2 cellular contexts compared by ENCODE assay signal in the genomic region with DNA sequence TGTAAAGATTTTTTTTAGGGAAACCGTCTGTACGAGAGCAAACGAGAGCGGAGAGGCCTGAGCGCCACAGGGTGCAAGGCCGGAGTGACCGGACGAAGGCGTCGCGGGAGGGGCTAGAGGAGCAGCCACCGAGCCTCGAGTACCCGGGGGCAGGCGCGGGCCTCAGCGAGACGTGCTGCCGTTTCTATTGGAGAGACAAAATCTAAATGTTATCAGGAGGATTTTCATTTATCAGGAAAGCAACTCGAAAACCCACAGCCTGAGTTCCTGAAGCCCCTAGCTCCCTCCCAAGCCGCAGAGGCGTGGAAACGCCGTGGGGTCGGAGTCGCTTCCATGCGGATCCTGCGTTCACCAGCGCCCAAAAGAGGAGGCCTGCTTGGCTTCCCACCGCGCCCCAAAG.
TF ChIP-seq lines count a peak whose summit lies in the region.

No MANE protein-coding gene starts in this region.

TF ChIP-seq in GM23338, 12 proteins besides CTCF, POLR2A, EP300 and RAD21 (continued from another document):
- TF ChIP-seq, protein P1, sequence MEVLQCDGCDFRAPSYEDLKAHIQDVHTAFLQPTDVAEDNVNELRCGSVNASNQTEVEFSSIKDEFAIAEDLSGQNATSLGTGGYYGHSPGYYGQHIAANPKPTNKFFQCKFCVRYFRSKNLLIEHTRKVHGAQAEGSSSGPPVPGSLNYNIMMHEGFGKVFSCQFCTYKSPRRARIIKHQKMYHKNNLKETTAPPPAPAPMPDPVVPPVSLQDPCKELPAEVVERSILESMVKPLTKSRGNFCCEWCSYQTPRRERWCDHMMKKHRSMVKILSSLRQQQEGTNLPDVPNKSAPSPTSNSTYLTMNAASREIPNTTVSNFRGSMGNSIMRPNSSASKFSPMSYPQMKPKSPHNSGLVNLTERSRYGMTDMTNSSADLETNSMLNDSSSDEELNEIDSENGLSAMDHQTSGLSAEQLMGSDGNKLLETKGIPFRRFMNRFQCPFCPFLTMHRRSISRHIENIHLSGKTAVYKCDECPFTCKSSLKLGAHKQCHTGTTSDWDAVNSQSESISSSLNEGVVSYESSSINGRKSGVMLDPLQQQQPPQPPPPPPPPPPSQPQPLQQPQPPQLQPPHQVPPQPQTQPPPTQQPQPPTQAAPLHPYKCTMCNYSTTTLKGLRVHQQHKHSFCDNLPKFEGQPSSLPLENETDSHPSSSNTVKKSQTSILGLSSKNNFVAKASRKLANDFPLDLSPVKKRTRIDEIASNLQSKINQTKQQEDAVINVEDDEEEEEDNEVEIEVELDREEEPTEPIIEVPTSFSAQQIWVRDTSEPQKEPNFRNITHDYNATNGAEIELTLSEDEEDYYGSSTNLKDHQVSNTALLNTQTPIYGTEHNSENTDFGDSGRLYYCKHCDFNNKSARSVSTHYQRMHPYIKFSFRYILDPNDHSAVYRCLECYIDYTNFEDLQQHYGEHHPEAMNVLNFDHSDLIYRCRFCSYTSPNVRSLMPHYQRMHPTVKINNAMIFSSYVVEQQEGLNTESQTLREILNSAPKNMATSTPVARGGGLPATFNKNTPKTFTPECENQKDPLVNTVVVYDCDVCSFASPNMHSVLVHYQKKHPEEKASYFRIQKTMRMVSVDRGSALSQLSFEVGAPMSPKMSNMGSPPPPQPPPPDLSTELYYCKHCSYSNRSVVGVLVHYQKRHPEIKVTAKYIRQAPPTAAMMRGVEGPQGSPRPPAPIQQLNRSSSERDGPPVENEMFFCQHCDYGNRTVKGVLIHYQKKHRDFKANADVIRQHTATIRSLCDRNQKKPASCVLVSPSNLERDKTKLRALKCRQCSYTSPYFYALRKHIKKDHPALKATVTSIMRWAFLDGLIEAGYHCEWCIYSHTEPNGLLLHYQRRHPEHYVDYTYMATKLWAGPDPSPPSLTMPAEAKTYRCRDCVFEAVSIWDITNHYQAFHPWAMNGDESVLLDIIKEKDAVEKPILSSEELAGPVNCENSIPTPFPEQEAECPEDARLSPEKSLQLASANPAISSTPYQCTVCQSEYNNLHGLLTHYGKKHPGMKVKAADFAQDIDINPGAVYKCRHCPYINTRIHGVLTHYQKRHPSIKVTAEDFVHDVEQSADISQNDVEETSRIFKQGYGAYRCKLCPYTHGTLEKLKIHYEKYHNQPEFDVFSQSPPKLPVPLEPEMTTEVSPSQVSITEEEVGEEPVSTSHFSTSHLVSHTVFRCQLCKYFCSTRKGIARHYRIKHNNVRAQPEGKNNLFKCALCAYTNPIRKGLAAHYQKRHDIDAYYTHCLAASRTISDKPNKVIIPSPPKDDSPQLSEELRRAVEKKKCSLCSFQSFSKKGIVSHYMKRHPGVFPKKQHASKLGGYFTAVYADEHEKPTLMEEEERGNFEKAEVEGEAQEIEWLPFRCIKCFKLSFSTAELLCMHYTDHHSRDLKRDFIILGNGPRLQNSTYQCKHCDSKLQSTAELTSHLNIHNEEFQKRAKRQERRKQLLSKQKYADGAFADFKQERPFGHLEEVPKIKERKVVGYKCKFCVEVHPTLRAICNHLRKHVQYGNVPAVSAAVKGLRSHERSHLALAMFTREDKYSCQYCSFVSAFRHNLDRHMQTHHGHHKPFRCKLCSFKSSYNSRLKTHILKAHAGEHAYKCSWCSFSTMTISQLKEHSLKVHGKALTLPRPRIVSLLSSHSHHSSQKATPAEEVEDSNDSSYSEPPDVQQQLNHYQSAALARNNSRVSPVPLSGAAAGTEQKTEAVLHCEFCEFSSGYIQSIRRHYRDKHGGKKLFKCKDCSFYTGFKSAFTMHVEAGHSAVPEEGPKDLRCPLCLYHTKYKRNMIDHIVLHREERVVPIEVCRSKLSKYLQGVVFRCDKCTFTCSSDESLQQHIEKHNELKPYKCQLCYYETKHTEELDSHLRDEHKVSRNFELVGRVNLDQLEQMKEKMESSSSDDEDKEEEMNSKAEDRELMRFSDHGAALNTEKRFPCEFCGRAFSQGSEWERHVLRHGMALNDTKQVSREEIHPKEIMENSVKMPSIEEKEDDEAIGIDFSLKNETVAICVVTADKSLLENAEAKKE (CRISPR knock-in tag; IDR thresholded peaks at IDR 0.05): no peak
- TF ChIP-seq, protein P2, sequence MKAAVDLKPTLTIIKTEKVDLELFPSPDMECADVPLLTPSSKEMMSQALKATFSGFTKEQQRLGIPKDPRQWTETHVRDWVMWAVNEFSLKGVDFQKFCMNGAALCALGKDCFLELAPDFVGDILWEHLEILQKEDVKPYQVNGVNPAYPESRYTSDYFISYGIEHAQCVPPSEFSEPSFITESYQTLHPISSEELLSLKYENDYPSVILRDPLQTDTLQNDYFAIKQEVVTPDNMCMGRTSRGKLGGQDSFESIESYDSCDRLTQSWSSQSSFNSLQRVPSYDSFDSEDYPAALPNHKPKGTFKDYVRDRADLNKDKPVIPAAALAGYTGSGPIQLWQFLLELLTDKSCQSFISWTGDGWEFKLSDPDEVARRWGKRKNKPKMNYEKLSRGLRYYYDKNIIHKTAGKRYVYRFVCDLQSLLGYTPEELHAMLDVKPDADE (IDR thresholded peaks at IDR 0.05): no peak
- TF ChIP-seq ZNF114 (CRISPR knock-in tag; IDR thresholded peaks at IDR 0.05): no peak
- TF ChIP-seq POLR2AphosphoS5 (IDR thresholded peaks at IDR 0.05; ENCODE audit: low read depth): no peak
- TF ChIP-seq EZH2 (IDR thresholded peaks at IDR 0.05; ENCODE audit: low read depth, unreplicated experiment): no peak
- no peak for TF ChIP-seq ZNF331 (CRISPR knock-in tag; IDR thresholded peaks at IDR 0.05; ENCODE audit: low read depth)
- TF ChIP-seq CREB1 (CRISPR knock-in tag; IDR thresholded peaks at IDR 0.05; ENCODE audit: low read depth): no peak
- TF ChIP-seq, protein P3, sequence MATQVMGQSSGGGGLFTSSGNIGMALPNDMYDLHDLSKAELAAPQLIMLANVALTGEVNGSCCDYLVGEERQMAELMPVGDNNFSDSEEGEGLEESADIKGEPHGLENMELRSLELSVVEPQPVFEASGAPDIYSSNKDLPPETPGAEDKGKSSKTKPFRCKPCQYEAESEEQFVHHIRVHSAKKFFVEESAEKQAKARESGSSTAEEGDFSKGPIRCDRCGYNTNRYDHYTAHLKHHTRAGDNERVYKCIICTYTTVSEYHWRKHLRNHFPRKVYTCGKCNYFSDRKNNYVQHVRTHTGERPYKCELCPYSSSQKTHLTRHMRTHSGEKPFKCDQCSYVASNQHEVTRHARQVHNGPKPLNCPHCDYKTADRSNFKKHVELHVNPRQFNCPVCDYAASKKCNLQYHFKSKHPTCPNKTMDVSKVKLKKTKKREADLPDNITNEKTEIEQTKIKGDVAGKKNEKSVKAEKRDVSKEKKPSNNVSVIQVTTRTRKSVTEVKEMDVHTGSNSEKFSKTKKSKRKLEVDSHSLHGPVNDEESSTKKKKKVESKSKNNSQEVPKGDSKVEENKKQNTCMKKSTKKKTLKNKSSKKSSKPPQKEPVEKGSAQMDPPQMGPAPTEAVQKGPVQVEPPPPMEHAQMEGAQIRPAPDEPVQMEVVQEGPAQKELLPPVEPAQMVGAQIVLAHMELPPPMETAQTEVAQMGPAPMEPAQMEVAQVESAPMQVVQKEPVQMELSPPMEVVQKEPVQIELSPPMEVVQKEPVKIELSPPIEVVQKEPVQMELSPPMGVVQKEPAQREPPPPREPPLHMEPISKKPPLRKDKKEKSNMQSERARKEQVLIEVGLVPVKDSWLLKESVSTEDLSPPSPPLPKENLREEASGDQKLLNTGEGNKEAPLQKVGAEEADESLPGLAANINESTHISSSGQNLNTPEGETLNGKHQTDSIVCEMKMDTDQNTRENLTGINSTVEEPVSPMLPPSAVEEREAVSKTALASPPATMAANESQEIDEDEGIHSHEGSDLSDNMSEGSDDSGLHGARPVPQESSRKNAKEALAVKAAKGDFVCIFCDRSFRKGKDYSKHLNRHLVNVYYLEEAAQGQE (IDR thresholded peaks at IDR 0.05; ENCODE audit: unreplicated experiment): no peak
TF ChIP-seq in GM23338: peak in this region for 0.

TF ChIP-seq in K562, 482 proteins besides CTCF, POLR2A, EP300 and RAD21 (continued from another document):
- no peak for TF ChIP-seq HSF4 (CRISPR knock-in tag; IDR thresholded peaks at IDR 0.05; ENCODE audit: borderline replicate concordance)
- no peak for TF ChIP-seq SMARCE1 (IDR thresholded peaks at IDR 0.05)
- TF ChIP-seq FOXJ3 (CRISPR knock-in tag; IDR thresholded peaks at IDR 0.05): no peak
- no peak for TF ChIP-seq KLF6 (CRISPR knock-in tag; IDR thresholded peaks at IDR 0.05; ENCODE audit: borderline replicate concordance)
- TF ChIP-seq CBFB (CRISPR knock-in tag; IDR thresholded peaks at IDR 0.05): no peak
- TF ChIP-seq, protein P4, sequence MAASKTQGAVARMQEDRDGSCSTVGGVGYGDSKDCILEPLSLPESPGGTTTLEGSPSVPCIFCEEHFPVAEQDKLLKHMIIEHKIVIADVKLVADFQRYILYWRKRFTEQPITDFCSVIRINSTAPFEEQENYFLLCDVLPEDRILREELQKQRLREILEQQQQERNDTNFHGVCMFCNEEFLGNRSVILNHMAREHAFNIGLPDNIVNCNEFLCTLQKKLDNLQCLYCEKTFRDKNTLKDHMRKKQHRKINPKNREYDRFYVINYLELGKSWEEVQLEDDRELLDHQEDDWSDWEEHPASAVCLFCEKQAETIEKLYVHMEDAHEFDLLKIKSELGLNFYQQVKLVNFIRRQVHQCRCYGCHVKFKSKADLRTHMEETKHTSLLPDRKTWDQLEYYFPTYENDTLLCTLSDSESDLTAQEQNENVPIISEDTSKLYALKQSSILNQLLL (CRISPR knock-in tag; IDR thresholded peaks at IDR 0.05; ENCODE audit: borderline replicate concordance): no peak
- TF ChIP-seq SP2 (IDR thresholded peaks at IDR 0.05; ENCODE audit: extremely low read depth, low read depth, low read length, poor library complexity, severe bottlenecking): no peak
- no peak for TF ChIP-seq MAFG (tag; conservative IDR thresholded peaks at IDR 0.05)
- TF ChIP-seq, protein P5, sequence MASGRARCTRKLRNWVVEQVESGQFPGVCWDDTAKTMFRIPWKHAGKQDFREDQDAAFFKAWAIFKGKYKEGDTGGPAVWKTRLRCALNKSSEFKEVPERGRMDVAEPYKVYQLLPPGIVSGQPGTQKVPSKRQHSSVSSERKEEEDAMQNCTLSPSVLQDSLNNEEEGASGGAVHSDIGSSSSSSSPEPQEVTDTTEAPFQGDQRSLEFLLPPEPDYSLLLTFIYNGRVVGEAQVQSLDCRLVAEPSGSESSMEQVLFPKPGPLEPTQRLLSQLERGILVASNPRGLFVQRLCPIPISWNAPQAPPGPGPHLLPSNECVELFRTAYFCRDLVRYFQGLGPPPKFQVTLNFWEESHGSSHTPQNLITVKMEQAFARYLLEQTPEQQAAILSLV (tag; IDR thresholded peaks at IDR 0.05): no peak
